Comparison of ENCODE assay signal across 2 cellular contexts in the genomic region with DNA sequence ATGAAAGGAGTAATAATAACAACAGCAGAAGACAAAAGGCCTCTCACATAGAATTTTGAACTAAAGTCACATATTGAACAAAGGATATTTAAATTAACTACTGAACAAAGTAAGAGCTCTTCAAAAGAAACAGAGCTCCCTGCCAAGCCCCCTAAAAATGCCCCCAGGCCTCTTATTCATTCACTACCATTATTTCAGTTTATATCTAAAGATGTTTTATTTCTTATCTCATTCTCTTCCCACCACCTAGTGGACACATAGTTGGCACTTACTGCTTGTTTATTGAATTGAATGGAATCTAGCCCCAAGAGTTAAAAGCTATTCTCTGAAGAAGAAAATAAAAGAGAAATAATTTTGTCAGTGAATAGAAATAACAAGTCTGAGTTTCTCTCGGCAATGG.
A peak's percentile ranks its signal among the peaks of the same experiment; 100 is the strongest.
TF ChIP-seq lines count a peak whose summit lies in the region.

No MANE protein-coding gene starts in this region.

TF ChIP-seq in HCT116, 20 proteins besides CTCF, POLR2A, EP300 and RAD21:
- TF ChIP-seq CEBPB (IDR thresholded peaks at IDR 0.05; ENCODE audit: low read depth) (no peak), SIN3A (IDR thresholded peaks at IDR 0.05; ENCODE audit: low read depth) (no peak), TCF7L2 (IDR thresholded peaks at IDR 0.05; ENCODE audit: borderline replicate concordance, extremely low read depth, insufficient read depth, insufficient read length) (no peak), EZH2phosphoT487 (IDR thresholded peaks at IDR 0.05; ENCODE audit: borderline replicate concordance) (no peak), FOSL1 (IDR thresholded peaks at IDR 0.05; ENCODE audit: low read depth) (no peak), POLR2AphosphoS5 (IDR thresholded peaks at IDR 0.05; ENCODE audit: low read depth, low read length) (no peak)

TF ChIP-seq in K562, 482 proteins besides CTCF, POLR2A, EP300 and RAD21:
- TF ChIP-seq MEF2D (tag; conservative IDR thresholded peaks at IDR 0.05; ENCODE audit: low read depth) (no peak), POLR2H (tag; IDR thresholded peaks at IDR 0.05; ENCODE audit: low read depth) (0 out of 2 replicates have a peak, but pooled peaks have one; percentile 29)
